ENCODE assay signal across 8 cellular contexts in genomic region chr3:11591401-11592266, GRCh38. TPM values are rescaled to one million over a fixed set of nuclear protein-coding genes. Genes with fewer than 3 reads are reported as not detected.
DNase-seq lines count a peak whose midpoint lies in the region; ATAC-seq and TF ChIP-seq lines count a peak whose summit lies in the region.

No MANE protein-coding gene starts in this region.

- intact Hi-C loops in HCT116 (cut with micrococcal nuclease) = no loop called here
- intact Hi-C loops in left ventricle myocardium inferior (cut with micrococcal nuclease) = no loop called here

- WGBS in adipose tissue, 3 donors = 15 to 26% (median 23%) methylated on average over 9 of the region's 9 CpGs

- RAD21 ChIA-PET in HCT116 (lab: Charles Lee; ENCODE audit: low non-redundant PET in 1 of 2, low total read pairs in 2 of 2, uncharacterized antibody in 2 of 2, unreplicated experiment in 2 of 2) = interaction anchor here in 1 of 2 experiments (1.3 kb wide), 1 partner anchor 23 kb away, joined by 3 read pairs; no protein-coding TSS in a partner anchor

- H3K4me3 ChIP-seq in HCT116 (replicated peaks in 1 of 2; ENCODE audit: low read depth in 1 of 2, low read length in 2 of 2) = no peak overlapping the region
- peak overlapping the region; percentile 26 for H3K4me3 ChIP-seq in left ventricle myocardium inferior

- peak; percentile 62 for DNase-seq in HCT116 (ENCODE audit: low read depth, low spot score)
- DNase-seq in left ventricle myocardium inferior = peak; percentile 57
- peak; percentile 33 for DNase-seq in pulmonary artery endothelial cell (ENCODE audit: low read depth, low spot score)
- DNase-seq in D341Med (ENCODE audit: low spot score) = no peak
- no peak for DNase-seq in SKM-1 (lab: John Stamatoyannopoulos, UW; ENCODE audit: unreplicated experiment)

- no peaks in the 10 kb centered on the region for H3K9me2 ChIP-seq in HCT116 (ENCODE audit: insufficient read depth)

- no peaks in the 10 kb centered on the region for H3K36me3 ChIP-seq in HCT116 (ENCODE audit: control insufficient read depth in 1 of 2, insufficient read depth in 2 of 2, low read length in 2 of 2)
- H3K36me3 ChIP-seq in left ventricle myocardium inferior = no peaks in the 10 kb centered on the region

- no peak overlapping the region for H3K9ac ChIP-seq in HCT116 (ENCODE audit: low read length)

- H3K27me3 ChIP-seq in HCT116 (ENCODE audit: insufficient read depth, low read length) = no peaks in the 10 kb centered on the region
- no peaks in the 10 kb centered on the region for H3K27me3 ChIP-seq in left ventricle myocardium inferior (ENCODE audit: low read depth)

- no peaks in the 10 kb centered on the region for H4K20me1 ChIP-seq in HCT116 (ENCODE audit: insufficient read depth)

- peaks cover 32% of the 10 kb centered on the region; the same call in 1 of the 2 replicates for H3K79me2 ChIP-seq in HCT116 (ENCODE audit: insufficient read depth, low read length)

- H3K27ac ChIP-seq in HCT116 (ENCODE audit: low read depth, low read length) (peak overlapping the region; percentile 7; the same call in 1 of the 2 replicates), adipose tissue (ENCODE audit: low read depth, low read length) (peak overlapping the region; percentile 69), left ventricle myocardium inferior (replicated peaks) (peak overlapping the region; percentile 87)

- CTCF ChIA-PET in HCT116 (lab: Charles Lee) = no interaction called here

- H3K4me2 ChIP-seq in HCT116 (ENCODE audit: low read length) = peak overlapping the region; percentile 44

- H3K4me1 ChIP-seq in HCT116 (ENCODE audit: control insufficient read depth in 1 of 2, insufficient read depth in 2 of 2, low read length in 2 of 2) (peaks cover 14 to 29% of the 10 kb centered on the region in 2 experiments), left ventricle myocardium inferior (peaks cover 85% of the 10 kb centered on the region)

- TF ChIP-seq RAD21 in HCT116 (IDR thresholded peaks at IDR 0.05; ENCODE audit: low read depth) = peak; percentile 11; the same call in 1 of the 2 replicates

- ATAC-seq in HCT116 (peak; percentile 88), GM18520 (IDR thresholded peaks at IDR 0.05; ENCODE audit: unreplicated experiment) (no peak), GM21619 (IDR thresholded peaks at IDR 0.05; ENCODE audit: unreplicated experiment) (no peak)

- H2AFZ ChIP-seq in HCT116 (ENCODE audit: low read depth, low read length, poor library complexity, severe bottlenecking) = no peak overlapping the region

- no TSS peak for BruUV-seq in HCT116 (replicated peaks; lab: Mats Ljungman, UMichigan)

- no peak for TF ChIP-seq CTCF in HCT116 (IDR thresholded peaks at IDR 0.05 in 2 of 3, conservative IDR thresholded peaks at IDR 0.05 in 1 of 3; ENCODE audit: borderline replicate concordance in 1 of 3, insufficient read depth in 1 of 3, low read depth in 2 of 3, low read length in 2 of 3)
- TF ChIP-seq CTCF in left ventricle myocardium inferior (IDR thresholded peaks at IDR 0.05; ENCODE audit: borderline replicate concordance) = no peak

- TF ChIP-seq POLR2A in HCT116 (IDR thresholded peaks at IDR 0.05; ENCODE audit: borderline replicate concordance, extremely low read depth, insufficient read depth, insufficient read length) = no peak

- POLR2A ChIA-PET in HCT116 (lab: Charles Lee) = no interaction called here

- H3K9me3 ChIP-seq in HCT116 (ENCODE audit: control insufficient read depth in 1 of 2, insufficient read depth in 1 of 2, low read depth in 1 of 2, low read length in 2 of 2) = no peaks in the 10 kb centered on the region
- H3K9me3 ChIP-seq in left ventricle myocardium inferior (replicated peaks) = no peaks in the 10 kb centered on the region

TF ChIP-seq in HCT116, 20 proteins besides CTCF, POLR2A, EP300 and RAD21:
- peak; percentile 33; the same call in 1 of the 2 replicates for TF ChIP-seq MAX (IDR thresholded peaks at IDR 0.05)
- no peak for TF ChIP-seq SIN3A (IDR thresholded peaks at IDR 0.05; ENCODE audit: low read depth)
- TF ChIP-seq SP1 (IDR thresholded peaks at IDR 0.05; ENCODE audit: low read depth) = peak; percentile 37; the same call in 1 of the 2 replicates
- TF ChIP-seq POLR2AphosphoS5 (IDR thresholded peaks at IDR 0.05; ENCODE audit: low read depth, low read length) = no peak
- TF ChIP-seq ZNF274 (IDR thresholded peaks at IDR 0.05; ENCODE audit: low read depth, low read length) = no peak
- TF ChIP-seq ATF3 (IDR thresholded peaks at IDR 0.05) = no peak
- no peak for TF ChIP-seq JUND (IDR thresholded peaks at IDR 0.05)
- no peak for TF ChIP-seq EGR1 (IDR thresholded peaks at IDR 0.05; ENCODE audit: low read depth)
- TF ChIP-seq REST (IDR thresholded peaks at IDR 0.05; ENCODE audit: low read depth) = no peak
- TF ChIP-seq ELF1 (IDR thresholded peaks at IDR 0.05; ENCODE audit: borderline replicate concordance, low read depth) = no peak
- no peak; the same call in 1 of the 2 replicates for TF ChIP-seq CBX3 (IDR thresholded peaks at IDR 0.05; ENCODE audit: low read depth)
- no peak for TF ChIP-seq TCF7L2 (IDR thresholded peaks at IDR 0.05; ENCODE audit: borderline replicate concordance, extremely low read depth, insufficient read depth, insufficient read length)
TF ChIP-seq in HCT116: peak in this region for 2.

RNA-seq across cellular contexts. Expression of gene VGLL4, which starts 52.1 kb away (rescaled TPM):
- total RNA-seq in HCT116 (2021; ENCODE audit: unreplicated experiment) (26.9 TPM), left ventricle myocardium inferior (29.3 TPM), pulmonary artery endothelial cell (66.3 and 83.8 TPM in 2 replicates)
- 18.8 and 23.9 TPM in 2 replicates for polyA plus RNA-seq in HCT116 (2012)
- 10 to 100 TPM; 19.7 to 43.3 (median 25.4) TPM for polyA plus RNA-seq in adipose tissue

Comparison
In these comparisons a context has a peak if more than half of its experiments do, and no peak if none do; other contexts are left out.
1. DNase-seq: peak in HCT116 (single experiment), left ventricle myocardium inferior (single experiment) and pulmonary artery endothelial cell (single experiment); none in D341Med (single experiment) and SKM-1 (single experiment).
2. H3K27ac ChIP-seq: peak in every context shown above with its lines; median percentile 87 in left ventricle myocardium inferior; 69 in adipose tissue; 7 in HCT116.